Comparison of ENCODE assay signal across 16 cellular contexts in the genomic region with DNA sequence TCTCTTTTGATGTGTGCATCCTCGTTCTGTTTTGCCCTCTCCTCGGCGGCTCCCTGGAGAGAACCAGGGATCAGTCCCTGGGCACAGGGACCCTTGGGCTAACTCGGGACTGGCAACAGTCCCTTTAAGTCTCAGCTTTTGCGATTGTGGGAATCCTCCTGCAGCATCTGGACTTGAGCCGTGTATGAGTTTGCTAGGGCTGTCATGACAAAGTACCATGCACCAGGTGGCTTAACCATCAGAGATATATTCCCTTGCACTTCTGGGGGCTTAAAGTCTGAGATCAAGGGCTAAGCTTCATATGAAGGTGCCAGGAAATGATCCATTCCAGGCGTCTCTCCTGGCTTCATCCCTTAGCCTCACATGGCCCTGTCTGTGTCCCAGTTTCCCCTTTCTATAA. TPM values are rescaled to one million over a fixed set of nuclear protein-coding genes. Genes with fewer than 3 reads are reported as not detected.
DNase-seq lines count a peak whose midpoint lies in the region; ATAC-seq and TF ChIP-seq lines count a peak whose summit lies in the region.
"Had no signal": no experiment of that assay in that cellular context is flagged by ENCODE, and none has a peak within 500 bp of the region (broad histone marks: within the 10 kb centered on the region; RNA-seq: fewer than 3 reads in every experiment).

No MANE protein-coding gene starts in this region.

- H3K27me3 Mint-ChIP-seq in stimulated activated naive CD8-positive, alpha-beta T cell treated with anti-CD3 and anti-CD28 coated beads, Interleukin-15, Interleukin-2, amounts not matched to agents 100 ng/mL and 50 ng/mL, for 24 hours: no peaks in the 10 kb centered on the region
- H3K27me3 Mint-ChIP-seq in neural progenitor cell (ENCODE audit: insufficient read depth, low read depth): no peaks in the 10 kb centered on the region

- H3K4me1 ChIP-seq in NT2/D1 (ENCODE audit: insufficient read depth, insufficient read length) (peaks cover 20% of the 10 kb centered on the region), neural progenitor cell (no peaks in the 10 kb centered on the region)

- H3K4me2 ChIP-seq in neural progenitor cell: no peak overlapping the region

- no peak overlapping the region for H3K27ac ChIP-seq in neural progenitor cell
- H3K27ac ChIP-seq: C4-2B had no signal

- H3K36me3 Mint-ChIP-seq in stimulated activated naive CD8-positive, alpha-beta T cell treated with anti-CD3 and anti-CD28 coated beads, Interleukin-15, Interleukin-2, amounts not matched to agents 100 ng/mL and 50 ng/mL, for 24 hours (ENCODE audit: low read depth): peaks cover 9% of the 10 kb centered on the region
- no peaks in the 10 kb centered on the region for H3K36me3 Mint-ChIP-seq in neural progenitor cell

- H3F3A ChIP-seq in neural progenitor cell (ENCODE audit: low read depth): no peaks in the 10 kb centered on the region

- no peaks in the 10 kb centered on the region for H3K9me3 ChIP-seq in NT2/D1 (ENCODE audit: insufficient read depth, low read length)
- no peaks in the 10 kb centered on the region for H3K9me3 ChIP-seq in neural progenitor cell (ENCODE audit: low read depth)
- H3K9me3 ChIP-seq: Caco-2 had no signal

- DNase-seq in stimulated activated naive CD8-positive, alpha-beta T cell treated with anti-CD3 and anti-CD28 coated beads, Interleukin-15, Interleukin-2, amounts not matched to agents 100 U/mL and 50 U/mL, for 24 hours: no peak
- no peak for DNase-seq in NT2/D1 (ENCODE audit: low read depth, low spot score)
- no peak for DNase-seq in neural progenitor cell (ENCODE audit: low spot score)
- no peak for DNase-seq in NCI-H2196 (lab: John Stamatoyannopoulos, UW; ENCODE audit: unreplicated experiment)
- DNase-seq in CD1c-positive myeloid dendritic cell (ENCODE audit: extremely low spot score): no peak
- DNase-seq: Caco-2; NCI-H1417 treated with DMSO at 0.1 percent for 48 hours; NCI-H1930; NCI-H446 treated with DMSO at 0.1 percent for 48 hours; NCI-H69; NK-92 treated with Interleukin-12 subunit alpha and Interleukin-12 subunit beta, amount 100 ng/mL, for 24 hours had no signal

- no peaks in the 10 kb centered on the region for H3K36me3 ChIP-seq in NT2/D1 (ENCODE audit: insufficient read depth, insufficient read length, low read length)
- no peaks in the 10 kb centered on the region for H3K36me3 ChIP-seq in neural progenitor cell

- no peak for TF ChIP-seq CTCF in neural progenitor cell (IDR thresholded peaks at IDR 0.05)

- H4K20me1 ChIP-seq in neural progenitor cell (ENCODE audit: low read depth): no peaks in the 10 kb centered on the region

- no peaks in the 10 kb centered on the region for H3K9me3 Mint-ChIP-seq in stimulated activated naive CD8-positive, alpha-beta T cell treated with anti-CD3 and anti-CD28 coated beads, Interleukin-15, Interleukin-2, amounts not matched to agents 100 ng/mL and 50 ng/mL, for 24 hours
- H3K9me3 Mint-ChIP-seq in neural progenitor cell: no peaks in the 10 kb centered on the region
- H3K9me3 Mint-ChIP-seq: H9 had no signal

- H2AFZ ChIP-seq in neural progenitor cell (replicated peaks): no peak overlapping the region

- H3K27ac Mint-ChIP-seq in stimulated activated naive CD8-positive, alpha-beta T cell treated with anti-CD3 and anti-CD28 coated beads, Interleukin-15, Interleukin-2, amounts not matched to agents 100 ng/mL and 50 ng/mL, for 24 hours: peak overlapping the region; percentile 18
- H3K27ac Mint-ChIP-seq in neural progenitor cell: peak overlapping the region; percentile 14

- H3K27me3 ChIP-seq in NT2/D1 (ENCODE audit: insufficient read depth, insufficient read length): no peaks in the 10 kb centered on the region
- no peaks in the 10 kb centered on the region for H3K27me3 ChIP-seq in neural progenitor cell

- H3K9ac ChIP-seq in NT2/D1 (ENCODE audit: insufficient read length, low read depth) (peak overlapping the region; percentile 27), neural progenitor cell (no peak overlapping the region)

- peaks cover 21% of the 10 kb centered on the region for H3K4me1 Mint-ChIP-seq in stimulated activated naive CD8-positive, alpha-beta T cell treated with anti-CD3 and anti-CD28 coated beads, Interleukin-15, Interleukin-2, amounts not matched to agents 100 ng/mL and 50 ng/mL, for 24 hours (ENCODE audit: low read depth)
- peaks cover 3% of the 10 kb centered on the region for H3K4me1 Mint-ChIP-seq in neural progenitor cell

- no peak for ATAC-seq in stimulated activated naive CD8-positive, alpha-beta T cell treated with anti-CD3 and anti-CD28 coated beads, Interleukin-15, Interleukin-2, amounts not matched to agents 100 U/mL and 50 U/mL, for 24 hours
- ATAC-seq in GM21576 (IDR thresholded peaks at IDR 0.05; ENCODE audit: unreplicated experiment): no peak
- ATAC-seq: Right ventricle myocardium inferior had no signal

- H3K4me3 ChIP-seq in NT2/D1 (ENCODE audit: insufficient read length, low read depth): no peak overlapping the region
- H3K4me3 ChIP-seq in neural progenitor cell: no peak overlapping the region

- H3K4me3 Mint-ChIP-seq in stimulated activated naive CD8-positive, alpha-beta T cell treated with anti-CD3 and anti-CD28 coated beads, Interleukin-15, Interleukin-2, amounts not matched to agents 100 ng/mL and 50 ng/mL, for 24 hours: no peak overlapping the region
- H3K4me3 Mint-ChIP-seq in neural progenitor cell: no peak overlapping the region
- H3K4me3 Mint-ChIP-seq: H9 had no signal

- H3K79me2 ChIP-seq in neural progenitor cell (ENCODE audit: low read depth): no peaks in the 10 kb centered on the region

RNA-seq across cellular contexts. Expression of gene ARHGEF18, which starts 34.5 kb away (rescaled TPM):
- 13.6 and 41.0 TPM in 2 replicates for total RNA-seq in neural progenitor cell (ENCODE audit: low replicate concordance)
